11 cellular contexts compared by ENCODE assay signal in the genomic region with DNA sequence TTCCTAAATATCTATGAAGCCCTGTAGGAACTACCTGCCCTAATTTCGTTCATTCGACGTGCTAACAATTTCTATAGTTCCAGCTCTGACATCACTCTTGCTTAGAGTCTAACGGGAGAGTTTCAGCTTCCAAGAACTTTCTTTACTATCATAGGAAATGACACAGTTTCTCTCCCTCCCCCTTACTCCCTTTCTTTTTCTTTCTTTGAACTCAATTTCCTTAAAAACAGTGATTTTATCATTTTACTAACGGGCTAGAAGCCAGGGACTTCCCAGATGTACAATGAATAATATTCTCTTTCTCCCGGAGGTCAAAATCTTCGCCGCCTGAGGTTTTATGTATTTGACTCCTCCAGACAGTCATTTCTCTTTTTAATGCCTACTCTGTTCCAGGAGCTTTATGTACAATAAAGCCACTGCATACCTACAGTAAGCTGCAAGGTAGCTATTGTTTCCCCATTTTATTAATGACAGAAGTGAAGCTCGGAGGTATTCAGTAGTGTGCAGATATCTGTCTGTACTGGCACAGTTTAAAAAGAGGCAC. TPM values are rescaled to one million over a fixed set of nuclear protein-coding genes. Genes with fewer than 3 reads are reported as not detected.
A peak's percentile ranks its signal among the peaks of the same experiment; 100 is the strongest.
DNase-seq lines count a peak whose midpoint lies in the region; ATAC-seq, FAIRE-seq and TF ChIP-seq lines count a peak whose summit lies in the region.
"Had no signal": no experiment of that assay in that cellular context is flagged by ENCODE, and none has a peak within 500 bp of the region (broad histone marks: within the 10 kb centered on the region; RNA-seq: fewer than 3 reads in every experiment).

No MANE protein-coding gene starts in this region.

- H3K27me3 ChIP-seq in right atrium auricular region (no peaks in the 10 kb centered on the region), sigmoid colon (no peaks in the 10 kb centered on the region)

- H3K4me3 Mint-ChIP-seq in natural killer cell treated with Interleukin-12 subunit alpha and Interleukin-12 subunit beta and Interleukin-15 and Interleukin-18, amount 100 ng/mL, for 72 hours: peak overlapping the region; percentile 54
- no peak overlapping the region for H3K4me3 Mint-ChIP-seq in natural killer cell
- H3K4me3 Mint-ChIP-seq in activated T-helper 17 cell treated with anti-CD3 and anti-CD28 coated beads, Interleukin-2, amount 50 U/mL, for 72 hours: peak overlapping the region; percentile 50
- H3K4me3 Mint-ChIP-seq: nephron progenitor cell, T-cell had no signal

- TF ChIP-seq POLR2A in sigmoid colon (IDR thresholded peaks at IDR 0.05): no peak

- FAIRE-seq in kidney (lab: Jason Lieb, UNC): no peak
- FAIRE-seq: frontal cortex had no signal

- no peaks in the 10 kb centered on the region for H3K36me3 ChIP-seq in right atrium auricular region
- no peaks in the 10 kb centered on the region for H3K36me3 ChIP-seq in sigmoid colon
- no peaks in the 10 kb centered on the region for H3K36me3 ChIP-seq in kidney (ENCODE audit: control insufficient read depth in 1 of 2, insufficient read depth in 2 of 2, low read length in 2 of 2)

- H3K4me1 Mint-ChIP-seq in natural killer cell treated with Interleukin-12 subunit alpha and Interleukin-12 subunit beta and Interleukin-15 and Interleukin-18, amount 100 ng/mL, for 72 hours (ENCODE audit: low read depth in 2 of 2): peaks cover 11 to 43% of the 10 kb centered on the region in 2 donors
- peaks cover 0 to 1% of the 10 kb centered on the region in 2 donors for H3K4me1 Mint-ChIP-seq in natural killer cell
- peaks cover 35% of the 10 kb centered on the region for H3K4me1 Mint-ChIP-seq in activated T-helper 17 cell treated with anti-CD3 and anti-CD28 coated beads, Interleukin-2, amount 50 U/mL, for 72 hours

- TF ChIP-seq CTCF in natural killer cell (IDR thresholded peaks at IDR 0.05) (no peak), right atrium auricular region (IDR thresholded peaks at IDR 0.05) (no peak), sigmoid colon (IDR thresholded peaks at IDR 0.05) (no peak), kidney (IDR thresholded peaks at IDR 0.05; ENCODE audit: borderline replicate concordance, extremely low read depth, insufficient read depth) (no peak)

- no peaks in the 10 kb centered on the region for H3K36me3 Mint-ChIP-seq in natural killer cell treated with Interleukin-12 subunit alpha and Interleukin-12 subunit beta and Interleukin-15 and Interleukin-18, amount 100 ng/mL, for 72 hours
- H3K36me3 Mint-ChIP-seq in natural killer cell: no peaks in the 10 kb centered on the region
- no peaks in the 10 kb centered on the region for H3K36me3 Mint-ChIP-seq in activated T-helper 17 cell treated with anti-CD3 and anti-CD28 coated beads, Interleukin-2, amount 50 U/mL, for 72 hours (ENCODE audit: low read depth)
- H3K36me3 Mint-ChIP-seq: T-cell had no signal

- ATAC-seq in natural killer cell treated with Interleukin-12 subunit alpha and Interleukin-12 subunit beta and Interleukin-15 and Interleukin-18, amount 100 ng/mL, for 72 hours: peak; percentile 35 to 40
- ATAC-seq in natural killer cell (no peak), HG02642 (IDR thresholded peaks at IDR 0.05; ENCODE audit: poor library complexity, unreplicated experiment) (no peak)
- ATAC-seq in activated T-helper 17 cell treated with anti-CD3 and anti-CD28 coated beads, Interleukin-2, amount 50 U/mL, for 72 hours (replicated peaks): peak; percentile 72
- ATAC-seq: T-cell had no signal

- H3K9me3 ChIP-seq in right atrium auricular region: no peaks in the 10 kb centered on the region
- H3K9me3 ChIP-seq in sigmoid colon: no peaks in the 10 kb centered on the region
- H3K9me3 ChIP-seq in kidney (ENCODE audit: control insufficient read depth in 1 of 2, low read length in 2 of 2): no peaks in the 10 kb centered on the region

- WGBS in sigmoid colon, 2 donors: 52 to 69% methylated on average over 9 of the region's 9 CpGs

- H3K27me3 Mint-ChIP-seq in natural killer cell treated with Interleukin-12 subunit alpha and Interleukin-12 subunit beta and Interleukin-15 and Interleukin-18, amount 100 ng/mL, for 72 hours: peaks cover 20 to 34% of the 10 kb centered on the region in 2 donors
- peaks cover 13 to 35% of the 10 kb centered on the region in 2 donors for H3K27me3 Mint-ChIP-seq in natural killer cell (ENCODE audit: low read depth in 2 of 2)
- H3K27me3 Mint-ChIP-seq in activated T-helper 17 cell treated with anti-CD3 and anti-CD28 coated beads, Interleukin-2, amount 50 U/mL, for 72 hours: peaks cover 14% of the 10 kb centered on the region

- intact Hi-C loops in natural killer cell (cut with micrococcal nuclease) (no loop called here), sigmoid colon (cut with DNase I) (no loop called here), kidney (cut with DNase I) (no loop called here)

- H3K9me3 Mint-ChIP-seq in natural killer cell treated with Interleukin-12 subunit alpha and Interleukin-12 subunit beta and Interleukin-15 and Interleukin-18, amount 100 ng/mL, for 72 hours: no peaks in the 10 kb centered on the region
- H3K9me3 Mint-ChIP-seq in natural killer cell: no peaks in the 10 kb centered on the region
- peaks cover 4% of the 10 kb centered on the region for H3K9me3 Mint-ChIP-seq in activated T-helper 17 cell treated with anti-CD3 and anti-CD28 coated beads, Interleukin-2, amount 50 U/mL, for 72 hours
- H3K9me3 Mint-ChIP-seq: nephron progenitor cell, T-cell had no signal

- H3K4me1 ChIP-seq in right atrium auricular region (peaks cover 0 to 5% of the 10 kb centered on the region in 2 donors), sigmoid colon (no peaks in the 10 kb centered on the region), kidney (ENCODE audit: control insufficient read depth in 1 of 2, insufficient read depth in 1 of 2, low read depth in 1 of 2, low read length in 2 of 2) (no peaks in the 10 kb centered on the region)

- H3K4me3 ChIP-seq in right atrium auricular region: no peak overlapping the region
- H3K4me3 ChIP-seq in sigmoid colon: no peak overlapping the region
- no peak overlapping the region for H3K4me3 ChIP-seq in kidney (ENCODE audit: low read length in 2 of 2)

- peak overlapping the region; percentile 1 to 30 for H3K27ac Mint-ChIP-seq in natural killer cell treated with Interleukin-12 subunit alpha and Interleukin-12 subunit beta and Interleukin-15 and Interleukin-18, amount 100 ng/mL, for 72 hours
- no peak overlapping the region for H3K27ac Mint-ChIP-seq in natural killer cell
- peak overlapping the region; percentile 58 for H3K27ac Mint-ChIP-seq in activated T-helper 17 cell treated with anti-CD3 and anti-CD28 coated beads, Interleukin-2, amount 50 U/mL, for 72 hours
- H3K27ac Mint-ChIP-seq: nephron progenitor cell had no signal

- H3K9ac ChIP-seq in kidney (ENCODE audit: low read length in 2 of 2): no peak overlapping the region

- H3K27ac ChIP-seq in right atrium auricular region (peak overlapping the region; percentile 7 to 20), sigmoid colon (peak overlapping the region in 2 of 4 donors; percentile 1 to 23), kidney (ENCODE audit: low read depth in 2 of 2, low read length in 2 of 2) (peak overlapping the region in 1 of 2 donors; percentile 10)

- no peak for DNase-seq in natural killer cell treated with Interleukin-12 subunit alpha and Interleukin-12 subunit beta and Interleukin-15 and Interleukin-18, amount 100 ng/mL, for 72 hours (ENCODE audit: low spot score)
- DNase-seq in natural killer cell (no peak), right atrium auricular region (ENCODE audit: low spot score) (no peak), sigmoid colon (no peak), kidney (no peak)
- no peak for DNase-seq in stimulated activated CD8-positive, alpha-beta memory T cell treated with anti-CD3 and anti-CD28 coated beads, Interleukin-4, amount 100 ng/mL, for 48 hours
- DNase-seq: nephron progenitor cell, T-cell had no signal

- TF ChIP-seq EP300 in sigmoid colon (IDR thresholded peaks at IDR 0.05): no peak

RNA-seq across cellular contexts. Expression of gene SMCO2, which starts 15.7 kb away (rescaled TPM):
- 1 to 10 TPM; 1.0 to 1.1 TPM for total RNA-seq in natural killer cell treated with Interleukin-12 subunit alpha and Interleukin-12 subunit beta and Interleukin-15 and Interleukin-18, amount 100 ng/mL, for 72 hours
- total RNA-seq in natural killer cell (not detected), right atrium auricular region (not detected), sigmoid colon (not detected), kidney (0.38 TPM)
- total RNA-seq in activated T-helper 17 cell treated with anti-CD3 and anti-CD28 coated beads, Interleukin-2, amount 50 U/mL, for 72 hours: under 1 TPM in 1 of 2 donors, not detected in 1; 0.41 TPM
- polyA plus RNA-seq in sigmoid colon (under 1 TPM in 1 of 3 donors, not detected in 2; 0.15 TPM), kidney (ENCODE audit: insufficient read depth, low read depth, low replicate concordance) (not detected)
- total RNA-seq: frontal cortex, T-cell had no signal

Comparison
In these comparisons a context has a peak if more than half of its experiments do, and no peak if none do; other contexts are left out.
1. ATAC-seq: peak in natural killer cell treated with Interleukin-12 subunit alpha and Interleukin-12 subunit beta and Interleukin-15 and Interleukin-18, amount 100 ng/mL, for 72 hours (2 of 2) and activated T-helper 17 cell treated with anti-CD3 and anti-CD28 coated beads, Interleukin-2, amount 50 U/mL, for 72 hours (single experiment); none in natural killer cell (0 of 3) and HG02642 (single experiment).
2. H3K27ac Mint-ChIP-seq: peak in natural killer cell treated with Interleukin-12 subunit alpha and Interleukin-12 subunit beta and Interleukin-15 and Interleukin-18, amount 100 ng/mL, for 72 hours (2 of 2) and activated T-helper 17 cell treated with anti-CD3 and anti-CD28 coated beads, Interleukin-2, amount 50 U/mL, for 72 hours (single experiment); none in natural killer cell (0 of 2).